26 cellular contexts compared by ENCODE assay signal in genomic region chr11:77440678-77441077, GRCh38.
"Had no signal": no experiment of that assay in that cellular context is flagged by ENCODE, and none has a peak within 500 bp of the region (broad histone marks: within the 10 kb centered on the region; RNA-seq: fewer than 3 reads in every experiment).

No MANE protein-coding gene starts in this region.

- H3K4me3 ChIP-seq: adrenal gland, SJCRH30 had no signal

- DNase-seq: activated CD4-positive, alpha-beta T cell treated with anti-CD3 and anti-CD28 coated beads for 4 hours; activated CD8-positive, alpha-beta memory T cell treated with anti-CD3 and anti-CD28 coated beads, Interleukin-2, amount 50 U/mL, for 4 hours; activated CD8-positive, alpha-beta T cell treated with anti-CD3 and anti-CD28 coated beads for 36 hours; activated naive CD4-positive, alpha-beta T cell treated with anti-CD3 and anti-CD28 coated beads, Interleukin-2, amount 50 U/mL, for 16 hours; activated naive CD8-positive, alpha-beta T cell treated with anti-CD3 and anti-CD28 coated beads, Interleukin-2, amount 10 ng/mL, durations not matched to agents 7 days and 5 days; adrenal gland; anterior cingulate cortex; cerebellar nuclear complex; Karpas-422; NCI-H1048; NCI-H146; NCI-H1930; NCI-H2107; NCI-H2171 treated with DMSO at 0.1 percent for 48 hours; NCI-H226; NCI-H526; NCI-H82; NK-92 treated with Interleukin-12 subunit alpha and Interleukin-12 subunit beta, amount 100 ng/mL, for 24 hours; OCI-M1; RPMI8226; SJCRH30; SK-N-SH; T-helper 1 cell had no signal

- H3K9ac ChIP-seq: SK-N-SH had no signal

- H3K4me2 ChIP-seq: SK-N-SH had no signal

- H3K27me3 ChIP-seq: adrenal gland, SJCRH30 had no signal

- H3K36me3 ChIP-seq: adrenal gland, SJCRH30 had no signal

- H3K4me3 Mint-ChIP-seq: activated CD8-positive, alpha-beta T cell treated with anti-CD3 and anti-CD28 coated beads for 36 hours; activated naive CD8-positive, alpha-beta T cell treated with anti-CD3 and anti-CD28 coated beads, Interleukin-2, amount 10 ng/mL, durations not matched to agents 7 days and 5 days had no signal

- H3K9me3 ChIP-seq: adrenal gland, SJCRH30, SK-N-SH had no signal

- H3K27ac Mint-ChIP-seq: activated CD8-positive, alpha-beta T cell treated with anti-CD3 and anti-CD28 coated beads for 36 hours; activated naive CD8-positive, alpha-beta T cell treated with anti-CD3 and anti-CD28 coated beads, Interleukin-2, amount 10 ng/mL, durations not matched to agents 7 days and 5 days had no signal

- ATAC-seq: activated CD8-positive, alpha-beta T cell treated with anti-CD3 and anti-CD28 coated beads for 36 hours; Panc1; Right ventricle myocardium inferior had no signal

- H3K4me1 ChIP-seq: adrenal gland had no signal

- H3K9me2 ChIP-seq: SK-N-SH had no signal

- H3K27ac ChIP-seq: adrenal gland, SJCRH30, VCaP had no signal

- H3K36me3 Mint-ChIP-seq: activated naive CD8-positive, alpha-beta T cell treated with anti-CD3 and anti-CD28 coated beads, Interleukin-2, amount 10 ng/mL, durations not matched to agents 7 days and 5 days had no signal

- H3K9me3 Mint-ChIP-seq: activated CD8-positive, alpha-beta T cell treated with anti-CD3 and anti-CD28 coated beads for 36 hours; activated naive CD8-positive, alpha-beta T cell treated with anti-CD3 and anti-CD28 coated beads, Interleukin-2, amount 10 ng/mL, durations not matched to agents 7 days and 5 days had no signal
